In the genomic region with DNA sequence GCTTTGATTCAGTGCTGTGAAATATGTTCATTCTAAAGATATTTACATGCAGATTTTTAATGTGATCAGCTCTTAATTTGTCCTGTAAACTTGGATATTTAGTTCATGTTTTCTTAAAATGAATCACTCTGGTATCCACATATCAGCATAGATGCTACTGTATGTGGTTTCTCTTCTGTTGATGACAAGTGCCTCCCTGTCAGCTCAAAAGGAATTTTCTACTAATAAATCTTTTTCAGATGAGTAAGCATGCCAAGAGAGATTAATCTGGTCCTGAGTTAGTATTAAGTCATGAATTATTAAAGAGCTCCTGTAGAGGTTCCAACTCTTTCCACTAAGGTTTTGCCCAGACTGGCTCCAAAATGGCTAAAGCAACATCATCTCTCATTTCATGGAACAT, we compare ENCODE assay signal across 17 cellular contexts.
A peak's percentile ranks its signal among the peaks of the same experiment; 100 is the strongest.
DNase-seq lines count a peak whose midpoint lies in the region; FAIRE-seq and TF ChIP-seq lines count a peak whose summit lies in the region.
"Had no signal": no experiment of that assay in that cellular context is flagged by ENCODE, and none has a peak within 500 bp of the region (broad histone marks: within the 10 kb centered on the region; RNA-seq: fewer than 3 reads in every experiment).

No MANE protein-coding gene starts in this region.

- H3K4me3 ChIP-seq in astrocyte of the spinal cord (ENCODE audit: low read depth, low read length) = no peak overlapping the region
- H3K4me3 ChIP-seq: mucosa of descending colon, prostate gland had no signal

- DNase-seq in AG08395 (ENCODE audit: low spot score) (peak; percentile 48), HS-5 (ENCODE audit: low read depth) (peak; percentile 82), astrocyte of the spinal cord (ENCODE audit: low read depth, low spot score) (peak; percentile 62), kidney tubule cell (ENCODE audit: low spot score) (peak; percentile 92), NOMO-1 treated with dmso at 0.1 percent for 144 hours (lab: John Stamatoyannopoulos, UW; ENCODE audit: unreplicated experiment) (no peak), T-helper 2 cell (no peak), NCI-H1436 (lab: John Stamatoyannopoulos, UW) (no peak), D721Med (ENCODE audit: insufficient read length, low spot score) (no peak)
- DNase-seq: activated CD4-positive, alpha-beta T cell treated with anti-CD3 and anti-CD28 coated beads, Interleukin-2, amount 50 U/mL, for 4 hours; activated effector memory CD4-positive, alpha-beta T cell treated with anti-CD3 and anti-CD28 coated beads, Interleukin-2, amount 50 U/mL, for 16 hours; Kasumi-1; mucosa of descending colon; stimulated activated CD4-positive, alpha-beta T cell treated with anti-CD3 and anti-CD28 coated beads, Interleukin-4, amount 100 ng/mL, for 4 hours; stimulated activated naive CD4-positive, alpha-beta T cell treated with Interleukin-2 at 50 U/mL for 16 hours; T-helper 9 cell had no signal

- TF ChIP-seq CTCF in astrocyte of the spinal cord (IDR thresholded peaks at IDR 0.05; ENCODE audit: low read depth, low read length) (no peak), D721Med (IDR thresholded peaks at IDR 0.05; ENCODE audit: insufficient read depth, missing control alignments) (no peak)

- no peak for FAIRE-seq in D721Med (lab: Jason Lieb, UNC)
- FAIRE-seq: endothelial cell of umbilical vein had no signal

- in situ Hi-C loops in astrocyte of the spinal cord (cut with HindIII; ENCODE audit: low sequenced_read_pairs) = no loop called here

Comparison
In these comparisons a context has a peak if more than half of its experiments do, and no peak if none do; other contexts are left out.
1. DNase-seq: peak in AG08395 (single experiment), HS-5 (single experiment), astrocyte of the spinal cord (single experiment) and kidney tubule cell (single experiment); none in NOMO-1 treated with dmso at 0.1 percent for 144 hours (single experiment), T-helper 2 cell (0 of 5), NCI-H1436 (single experiment) and D721Med (single experiment).